8 cellular contexts compared by ENCODE assay signal in the genomic region with DNA sequence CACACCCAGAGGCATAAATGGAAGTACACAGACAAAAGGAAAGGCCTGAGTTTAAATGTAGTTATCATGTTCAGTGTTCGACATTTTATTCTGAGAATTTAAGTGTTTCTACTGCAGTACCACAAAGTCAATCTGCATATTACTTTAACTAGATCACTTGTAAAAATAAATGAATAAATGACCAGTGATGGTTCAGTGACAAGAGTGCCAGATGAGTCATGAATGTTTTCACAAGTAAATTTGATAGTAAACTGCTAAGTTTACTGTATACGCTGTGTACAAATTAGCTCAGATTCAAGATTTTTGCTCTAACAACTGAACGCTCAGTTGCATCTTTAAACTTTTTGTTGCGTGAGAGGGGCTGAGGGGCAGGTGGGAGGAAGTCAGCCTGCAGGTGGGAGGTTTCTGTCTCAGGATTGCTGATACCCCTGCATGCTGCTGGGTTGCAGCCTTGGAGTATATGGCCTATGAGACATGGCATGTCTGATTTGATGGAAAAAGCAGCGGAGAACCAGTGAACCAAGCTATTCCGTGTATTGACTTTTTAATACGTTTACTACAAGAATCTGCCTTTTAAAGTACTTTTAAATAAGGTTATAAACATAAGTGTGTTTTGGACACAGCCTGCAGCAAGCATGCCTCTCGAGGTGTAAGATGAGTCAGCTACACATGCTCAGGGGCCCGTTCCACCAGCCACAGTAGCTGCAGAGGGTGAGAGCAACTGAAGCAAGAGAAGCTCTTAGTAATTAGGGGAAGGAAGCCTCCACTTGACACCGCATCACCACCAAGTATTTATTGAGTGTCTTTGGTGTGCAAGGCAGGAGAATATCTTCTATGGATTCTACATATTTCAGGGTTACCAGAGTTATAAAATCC.
DNase-seq lines count a peak whose midpoint lies in the region; ATAC-seq and TF ChIP-seq lines count a peak whose summit lies in the region.

No MANE protein-coding gene starts in this region.

- H3K36me3 ChIP-seq in sigmoid colon = no peaks in the 10 kb centered on the region

- H3K27ac Mint-ChIP-seq in activated naive CD8-positive, alpha-beta T cell treated with anti-CD3 and anti-CD28 coated beads, Interleukin-2, amount 50 U/mL, for 24 hours = no peak overlapping the region
- H3K27ac Mint-ChIP-seq in activated naive CD8-positive, alpha-beta T cell treated with anti-CD3 and anti-CD28 coated beads for 36 hours = no peak overlapping the region

- H3K27me3 ChIP-seq in sigmoid colon = no peaks in the 10 kb centered on the region

- H3K4me3 Mint-ChIP-seq in activated naive CD8-positive, alpha-beta T cell treated with anti-CD3 and anti-CD28 coated beads, Interleukin-2, amount 50 U/mL, for 24 hours = no peak overlapping the region
- H3K4me3 Mint-ChIP-seq in activated naive CD8-positive, alpha-beta T cell treated with anti-CD3 and anti-CD28 coated beads for 36 hours = no peak overlapping the region

- no peaks in the 10 kb centered on the region for H3K36me3 Mint-ChIP-seq in activated naive CD8-positive, alpha-beta T cell treated with anti-CD3 and anti-CD28 coated beads, Interleukin-2, amount 50 U/mL, for 24 hours (ENCODE audit: low read depth)
- no peaks in the 10 kb centered on the region for H3K36me3 Mint-ChIP-seq in activated naive CD8-positive, alpha-beta T cell treated with anti-CD3 and anti-CD28 coated beads for 36 hours

- no peak for DNase-seq in activated naive CD8-positive, alpha-beta T cell treated with anti-CD3 and anti-CD28 coated beads, Interleukin-2, amount 50 U/mL, for 24 hours
- DNase-seq in activated naive CD8-positive, alpha-beta T cell treated with anti-CD3 and anti-CD28 coated beads for 36 hours = no peak
- DNase-seq in astrocyte of the hippocampus (ENCODE audit: low read depth, low spot score) = peak; percentile 74
- DNase-seq in sigmoid colon = no peak
- no peak for DNase-seq in hippocampal formation (lab: John Stamatoyannopoulos, UW)
- no peak for DNase-seq in epidermal melanocyte (ENCODE audit: insufficient read length, low spot score)
- no peak for DNase-seq in 8988T

- no peak overlapping the region for H3K4me3 ChIP-seq in sigmoid colon

- H3K4me1 ChIP-seq in sigmoid colon = peaks cover 0 to 61% (median 47%) of the 10 kb centered on the region in 4 donors

- no peak for TF ChIP-seq EP300 in sigmoid colon (IDR thresholded peaks at IDR 0.05)

- 72 to 75% methylated on average over 10 of the region's 10 CpGs for WGBS in sigmoid colon, 2 donors

- TF ChIP-seq POLR2A in sigmoid colon (IDR thresholded peaks at IDR 0.05) = no peak

- H3K27me3 Mint-ChIP-seq in activated naive CD8-positive, alpha-beta T cell treated with anti-CD3 and anti-CD28 coated beads, Interleukin-2, amount 50 U/mL, for 24 hours = no peaks in the 10 kb centered on the region
- H3K27me3 Mint-ChIP-seq in activated naive CD8-positive, alpha-beta T cell treated with anti-CD3 and anti-CD28 coated beads for 36 hours = no peaks in the 10 kb centered on the region

- H3K27ac ChIP-seq in sigmoid colon = peak overlapping the region in 3 of 4 donors; percentile 23 to 70 (median 30)

- intact Hi-C loops in sigmoid colon (cut with DNase I) = no loop called here

- H3K9me3 ChIP-seq in sigmoid colon = no peaks in the 10 kb centered on the region

- peak; percentile 69 for ATAC-seq in activated naive CD8-positive, alpha-beta T cell treated with anti-CD3 and anti-CD28 coated beads, Interleukin-2, amount 50 U/mL, for 24 hours
- ATAC-seq in HG03139 (IDR thresholded peaks at IDR 0.05; ENCODE audit: unreplicated experiment) = peak; percentile 51

- H3K4me1 Mint-ChIP-seq in activated naive CD8-positive, alpha-beta T cell treated with anti-CD3 and anti-CD28 coated beads, Interleukin-2, amount 50 U/mL, for 24 hours = peaks cover 10% of the 10 kb centered on the region
- H3K4me1 Mint-ChIP-seq in activated naive CD8-positive, alpha-beta T cell treated with anti-CD3 and anti-CD28 coated beads for 36 hours = peaks cover 12% of the 10 kb centered on the region

- no peak for TF ChIP-seq CTCF in sigmoid colon (IDR thresholded peaks at IDR 0.05)

- H3K9me3 Mint-ChIP-seq in activated naive CD8-positive, alpha-beta T cell treated with anti-CD3 and anti-CD28 coated beads, Interleukin-2, amount 50 U/mL, for 24 hours = no peaks in the 10 kb centered on the region
- H3K9me3 Mint-ChIP-seq in activated naive CD8-positive, alpha-beta T cell treated with anti-CD3 and anti-CD28 coated beads for 36 hours = no peaks in the 10 kb centered on the region
